ENCODE assay signal across 8 cellular contexts in the genomic region with DNA sequence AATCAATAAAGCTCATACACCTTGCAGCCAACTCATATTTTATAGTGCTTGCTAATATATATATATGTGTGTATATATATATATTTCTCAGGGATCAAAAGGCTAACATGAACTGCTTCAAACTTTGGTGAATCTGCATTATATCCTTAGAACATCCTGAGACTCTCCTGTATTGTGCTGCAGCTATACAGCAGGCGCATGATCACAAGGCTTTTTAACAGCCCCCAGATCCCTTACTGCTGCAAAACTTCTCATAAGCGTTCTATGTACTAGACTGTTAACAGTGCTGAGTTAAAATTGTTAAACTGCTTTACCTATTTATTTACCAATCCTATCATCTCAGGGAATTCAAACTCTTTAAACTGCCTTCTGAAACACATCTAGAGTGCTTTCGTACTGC. TPM values are rescaled to one million over a fixed set of nuclear protein-coding genes. Genes with fewer than 3 reads are reported as not detected.
DNase-seq lines count a peak whose midpoint lies in the region; ATAC-seq and TF ChIP-seq lines count a peak whose summit lies in the region.

No MANE protein-coding gene starts in this region.

- H3K27ac Mint-ChIP-seq in naive thymus-derived CD8-positive, alpha-beta T cell: peak overlapping the region; percentile 95 to 99 (median 97)

- H3K9me3 ChIP-seq in MM.1S (replicated peaks; ENCODE audit: insufficient read depth, low read length): no peaks in the 10 kb centered on the region

- H3K36me3 ChIP-seq in MM.1S (replicated peaks; ENCODE audit: insufficient read depth, low read length): no peaks in the 10 kb centered on the region

- H3K79me2 ChIP-seq in MM.1S (ENCODE audit: low read length): peaks cover 63% of the 10 kb centered on the region

- TF ChIP-seq CTCF in MM.1S (IDR thresholded peaks at IDR 0.05; ENCODE audit: low read length) (no peak), choroid plexus epithelial cell (conservative IDR thresholded peaks at IDR 0.05; ENCODE audit: low read depth, low read length) (no peak)

- peak overlapping the region; percentile 94; the same call in 1 of the 2 replicates for H3K9ac ChIP-seq in MM.1S (ENCODE audit: low read length)

- H3K27ac ChIP-seq in MM.1S (ENCODE audit: low read length): no peak overlapping the region

- no peak for ATAC-seq in naive thymus-derived CD8-positive, alpha-beta T cell

- H3K4me1 ChIP-seq in MM.1S (ENCODE audit: low read length): 0 out of 2 replicates have a peak, but pooled peaks cover 4% of the 10 kb centered on the region

- H3K4me3 Mint-ChIP-seq in naive thymus-derived CD8-positive, alpha-beta T cell: peak overlapping the region; percentile 93 to 98 (median 97)

- H3K27me3 Mint-ChIP-seq in naive thymus-derived CD8-positive, alpha-beta T cell: peaks cover under 1 to 7% (median 2%) of the 10 kb centered on the region in 5 donors

- H3K9me3 Mint-ChIP-seq in naive thymus-derived CD8-positive, alpha-beta T cell: peaks cover 0 to 2% (median 0%) of the 10 kb centered on the region in 9 donors

- H4K20me1 ChIP-seq in MM.1S (ENCODE audit: insufficient read depth, low read length): peaks cover 34% of the 10 kb centered on the region

- peak overlapping the region; percentile 89 for H3K4me2 ChIP-seq in MM.1S (ENCODE audit: low read depth, low read length)

- peaks cover 7% of the 10 kb centered on the region; the same call in 1 of the 2 replicates for H3F3A ChIP-seq in MM.1S (ENCODE audit: insufficient read depth, low read length)

- H3K9me2 ChIP-seq in MM.1S (replicated peaks; ENCODE audit: insufficient read depth, low read length): no peaks in the 10 kb centered on the region

- DNase-seq in DMS114 treated with DMSO at 0.1 percent for 48 hours (lab: John Stamatoyannopoulos, UW; ENCODE audit: unreplicated experiment): peak; percentile 52
- DNase-seq in MM.1S: no peak
- DNase-seq in choroid plexus epithelial cell (ENCODE audit: low read depth): peak; percentile 40
- DNase-seq in naive thymus-derived CD8-positive, alpha-beta T cell: no peak
- no peak for DNase-seq in retina
- no peak for DNase-seq in LoVo (ENCODE audit: low spot score)
- no peak for DNase-seq in iPS-NIHi7 (ENCODE audit: extremely low spot score)
- no peak for DNase-seq in stimulated activated CD4-positive, alpha-beta T cell treated with anti-CD3 and anti-CD28 coated beads, Interleukin-2, amount 100 ng/mL, for 48 hours

- H3K27me3 ChIP-seq in MM.1S (replicated peaks; ENCODE audit: insufficient read depth, low read length): 0 out of 2 replicates have a peak, but pooled peaks cover 2% of the 10 kb centered on the region

- POLR2A ChIA-PET in naive thymus-derived CD8-positive, alpha-beta T cell (lab: Charles Lee): no interaction called here

- no peak overlapping the region for H2AFZ ChIP-seq in MM.1S (ENCODE audit: low read length)

- H3K4me1 Mint-ChIP-seq in naive thymus-derived CD8-positive, alpha-beta T cell: peaks cover 19 to 65% (median 55%) of the 10 kb centered on the region in 4 donors

- H3K4me3 ChIP-seq in MM.1S (ENCODE audit: low read length) (peak overlapping the region; percentile 94), choroid plexus epithelial cell (ENCODE audit: low read depth, low read length) (peak overlapping the region; percentile 94)

- peaks cover 0 to 9% (median 0%) of the 10 kb centered on the region in 3 donors for H3K36me3 Mint-ChIP-seq in naive thymus-derived CD8-positive, alpha-beta T cell

RNA-seq across cellular contexts. Expression of a gene that starts 1.3 kb away (rescaled TPM):
- 10 to 100 TPM; 73.1 to 94.8 TPM for total RNA-seq in naive thymus-derived CD8-positive, alpha-beta T cell
- polyA plus RNA-seq in naive thymus-derived CD8-positive, alpha-beta T cell: 10 to 100 TPM; 32.9 to 61.4 (median 44.7) TPM

RNA-seq across cellular contexts. Expression of a gene that starts 55.4 kb away (rescaled TPM):
- total RNA-seq in naive thymus-derived CD8-positive, alpha-beta T cell: under 1 TPM; 0.16 to 0.34 TPM
- under 1 TPM in 1 of 3 donors, not detected in 2; 0.24 TPM for polyA plus RNA-seq in naive thymus-derived CD8-positive, alpha-beta T cell

Comparison
In these comparisons a context has a peak if more than half of its experiments do, and no peak if none do; other contexts are left out.
1. DNase-seq: peak in DMS114 treated with DMSO at 0.1 percent for 48 hours (single experiment) and choroid plexus epithelial cell (single experiment); none in MM.1S (single experiment), naive thymus-derived CD8-positive, alpha-beta T cell (0 of 10), retina (single experiment), LoVo (single experiment), iPS-NIHi7 (single experiment) and stimulated activated CD4-positive, alpha-beta T cell treated with anti-CD3 and anti-CD28 coated beads, Interleukin-2, amount 100 ng/mL, for 48 hours (0 of 2).